In genomic region chr2:185667452-185667851, GRCh38 we compare ENCODE assay signal across 25 cellular contexts.
A peak's percentile ranks its signal among the peaks of the same experiment; 100 is the strongest.
DNase-seq lines count a peak whose midpoint lies in the region; ATAC-seq, FAIRE-seq and TF ChIP-seq lines count a peak whose summit lies in the region.
"Had no signal": no experiment of that assay in that cellular context is flagged by ENCODE, and none has a peak within 500 bp of the region (broad histone marks: within the 10 kb centered on the region; RNA-seq: fewer than 3 reads in every experiment).

No MANE protein-coding gene starts in this region.

- DNase-seq in astrocyte (ENCODE audit: low read depth) (no peak), K562 (ENCODE audit: extremely low read depth in 1 of 4, low spot score in 3 of 4) (no peak), NCI-H2196 (lab: John Stamatoyannopoulos, UW; ENCODE audit: unreplicated experiment) (no peak)
- DNase-seq in naive thymus-derived CD4-positive, alpha-beta T cell, result no peak
- DNase-seq: 8988T; ACHN; BE2C; C1 segment of cervical spinal cord; CD4-positive, alpha-beta memory T cell; CD4-positive, CD25-positive, alpha-beta regulatory T cell; CD8-positive, alpha-beta memory T cell; COR-L47; DMS 273 treated with DMSO at 0.1 percent for 48 hours; DMS153; DMS53; DMS79; DND-41; EL; GDM1 had no signal

- H3K27ac ChIP-seq in HEK293 (ENCODE audit: extremely low read depth, low read depth, low read length) (no peak overlapping the region), astrocyte (ENCODE audit: low read depth, low read length) (no peak overlapping the region), K562 (ENCODE audit: extremely low read depth, low read depth, low read length) (no peak overlapping the region)
- no peak overlapping the region for H3K27ac ChIP-seq in naive thymus-derived CD4-positive, alpha-beta T cell (ENCODE audit: low read depth, low read length)
- H3K27ac ChIP-seq: BLaER1 had no signal

- no peak for TF ChIP-seq POLR2A in K562 (conservative IDR thresholded peaks at IDR 0.05)

- no peak for TF ChIP-seq EP300 in K562 (IDR thresholded peaks at IDR 0.05; ENCODE audit: low read length)

- POLR2A ChIA-PET in HEK293 (lab: Yijun Ruan, JAX) (no interaction called here), K562 (lab: Yijun Ruan, JAX) (no interaction called here)
- POLR2A ChIA-PET in naive thymus-derived CD4-positive, alpha-beta T cell (lab: Charles Lee), result no interaction called here

- no peak overlapping the region for H3K27ac Mint-ChIP-seq in astrocyte (ENCODE audit: unreplicated experiment)
- no peak overlapping the region for H3K27ac Mint-ChIP-seq in naive thymus-derived CD4-positive, alpha-beta T cell
- H3K27ac Mint-ChIP-seq: CD14-positive monocyte; CD4-positive, alpha-beta memory T cell; CD4-positive, CD25-positive, alpha-beta regulatory T cell; CD8-positive, alpha-beta memory T cell had no signal

- H3K4me3 Mint-ChIP-seq in astrocyte (ENCODE audit: unreplicated experiment), result no peak overlapping the region
- no peak overlapping the region for H3K4me3 Mint-ChIP-seq in naive thymus-derived CD4-positive, alpha-beta T cell
- H3K4me3 Mint-ChIP-seq: CD14-positive monocyte; CD4-positive, alpha-beta memory T cell; CD4-positive, CD25-positive, alpha-beta regulatory T cell; CD8-positive, alpha-beta memory T cell had no signal

- no peaks in the 10 kb centered on the region for H3K9me1 ChIP-seq in K562 (ENCODE audit: control insufficient read depth, insufficient read depth, low read length)

- CTCF ChIA-PET in HEK293 (lab: Yijun Ruan, JAX), result no interaction called here
- CTCF ChIA-PET in K562 (lab: Yijun Ruan, JAX; ENCODE audit: low intra/inter-chr PET ratio), result no interaction called here
- CTCF ChIA-PET in naive thymus-derived CD4-positive, alpha-beta T cell (lab: Charles Lee), result no interaction called here

- no peak overlapping the region for H3K4me3 ChIP-seq in HEK293 (ENCODE audit: low read depth, low read length)
- no peak overlapping the region for H3K4me3 ChIP-seq in astrocyte (ENCODE audit: insufficient read depth, low read depth, low read length)
- no peak overlapping the region for H3K4me3 ChIP-seq in K562
- H3K4me3 ChIP-seq in naive thymus-derived CD4-positive, alpha-beta T cell (ENCODE audit: low read length), result no peak overlapping the region
- H3K4me3 ChIP-seq: BLaER1 had no signal

- peak; percentile 13 for FAIRE-seq in astrocyte (lab: Jason Lieb, UNC)
- FAIRE-seq in K562 (lab: Jason Lieb, UNC), result no peak
- FAIRE-seq: GM12891, GM19239 had no signal

- no peak overlapping the region for H2AFZ ChIP-seq in astrocyte (ENCODE audit: low read depth, low read length)
- H2AFZ ChIP-seq in K562 (ENCODE audit: low read depth, low read length), result no peak overlapping the region

- H3K27me3 ChIP-seq in astrocyte (ENCODE audit: insufficient read depth, low read length), result no peaks in the 10 kb centered on the region
- no peaks in the 10 kb centered on the region for H3K27me3 ChIP-seq in K562 (ENCODE audit: control insufficient read depth in 2 of 2, insufficient read depth in 2 of 2, low read length in 2 of 2)
- H3K27me3 ChIP-seq in naive thymus-derived CD4-positive, alpha-beta T cell (ENCODE audit: control insufficient read depth in 2 of 2, insufficient read depth in 2 of 2, low read length in 2 of 2), result no peaks in the 10 kb centered on the region
- H3K27me3 ChIP-seq: BE2C, BLaER1 had no signal

- H3K4me1 ChIP-seq in HEK293 (ENCODE audit: control insufficient read depth, insufficient read depth, low read length) (no peaks in the 10 kb centered on the region), astrocyte (ENCODE audit: insufficient read depth, low read length) (no peaks in the 10 kb centered on the region), K562 (replicated peaks in 1 of 2; ENCODE audit: control insufficient read depth in 2 of 2, insufficient read depth in 2 of 2, low read length in 2 of 2) (no peaks in the 10 kb centered on the region)
- no peaks in the 10 kb centered on the region for H3K4me1 ChIP-seq in naive thymus-derived CD4-positive, alpha-beta T cell (ENCODE audit: control insufficient read depth in 2 of 2, insufficient read depth in 2 of 2, low read length in 2 of 2)
- H3K4me1 ChIP-seq: BE2C, BLaER1 had no signal

- in situ Hi-C loops in K562 (cut with MboI), result no loop called here

- TF ChIP-seq CTCF in HEK293 (tag by site-specific recombination; IDR thresholded peaks at IDR 0.05) (no peak), astrocyte (IDR thresholded peaks at IDR 0.05; ENCODE audit: insufficient read depth, low read depth, low read length) (no peak), K562 (IDR thresholded peaks at IDR 0.05 in 2 of 3, conservative IDR thresholded peaks at IDR 0.05 in 1 of 3; ENCODE audit: insufficient read depth in 2 of 3, low read depth in 1 of 3, low read length in 3 of 3) (no peak)

- 3% methylated on average over 2 of the region's 2 CpGs for WGBS in K562 (ENCODE audit: insufficient coverage, low coverage, missing lambda C conversion rate)

- no TSS peak for BruUV-seq in K562 (replicated peaks; lab: Mats Ljungman, UMichigan)

- H3K4me1 Mint-ChIP-seq in astrocyte (ENCODE audit: low read depth, unreplicated experiment), result no peaks in the 10 kb centered on the region
- H3K4me1 Mint-ChIP-seq in naive thymus-derived CD4-positive, alpha-beta T cell, result no peaks in the 10 kb centered on the region
- H3K4me1 Mint-ChIP-seq: CD14-positive monocyte; CD4-positive, alpha-beta memory T cell; CD4-positive, CD25-positive, alpha-beta regulatory T cell; CD8-positive, alpha-beta memory T cell had no signal

- ATAC-seq in K562, result no peak
- ATAC-seq in HG03565 (IDR thresholded peaks at IDR 0.05; ENCODE audit: unreplicated experiment), result no peak
- ATAC-seq in naive thymus-derived CD4-positive, alpha-beta T cell, result no peak

- H3K36me3 ChIP-seq in HEK293 (ENCODE audit: control insufficient read depth in 2 of 2, insufficient read depth in 1 of 2, low read length in 2 of 2) (no peaks in the 10 kb centered on the region), astrocyte (ENCODE audit: insufficient read depth, low read length) (no peaks in the 10 kb centered on the region), K562 (ENCODE audit: control insufficient read depth, insufficient read depth, low read length) (no peaks in the 10 kb centered on the region)
- H3K36me3 ChIP-seq in naive thymus-derived CD4-positive, alpha-beta T cell (ENCODE audit: control insufficient read depth in 2 of 3, insufficient read depth in 3 of 3, low read length in 3 of 3), result no peaks in the 10 kb centered on the region
- H3K36me3 ChIP-seq: BE2C, BLaER1 had no signal

- H3K9ac ChIP-seq in astrocyte (ENCODE audit: low read length), result no peak overlapping the region
- H3K9ac ChIP-seq in K562 (ENCODE audit: insufficient read depth in 1 of 2, low read depth in 2 of 2, low read length in 2 of 2), result no peak overlapping the region
- H3K9ac ChIP-seq: BLaER1 had no signal

- H3K36me3 Mint-ChIP-seq in astrocyte (ENCODE audit: low read depth, unreplicated experiment), result no peaks in the 10 kb centered on the region
- H3K36me3 Mint-ChIP-seq in naive thymus-derived CD4-positive, alpha-beta T cell, result no peaks in the 10 kb centered on the region
- H3K36me3 Mint-ChIP-seq: CD14-positive monocyte; CD4-positive, alpha-beta memory T cell; CD4-positive, CD25-positive, alpha-beta regulatory T cell; CD8-positive, alpha-beta memory T cell had no signal

- H3K9me3 ChIP-seq in HEK293 (ENCODE audit: control insufficient read depth, insufficient read depth, low read depth, low read length) (no peaks in the 10 kb centered on the region), astrocyte (ENCODE audit: insufficient read depth, low read depth, low read length) (no peaks in the 10 kb centered on the region), K562 (replicated peaks; ENCODE audit: control insufficient read depth, insufficient read depth, low read depth, low read length) (no peaks in the 10 kb centered on the region; the same call in 1 of the 2 replicates)
- no peaks in the 10 kb centered on the region for H3K9me3 ChIP-seq in naive thymus-derived CD4-positive, alpha-beta T cell (ENCODE audit: control insufficient read depth in 2 of 3, low read length in 3 of 3)
- H3K9me3 ChIP-seq: BE2C, BLaER1 had no signal

- H3K27me3 Mint-ChIP-seq in astrocyte (ENCODE audit: low read depth, unreplicated experiment), result no peaks in the 10 kb centered on the region
- H3K27me3 Mint-ChIP-seq in naive thymus-derived CD4-positive, alpha-beta T cell, result no peaks in the 10 kb centered on the region
- H3K27me3 Mint-ChIP-seq: CD4-positive, alpha-beta memory T cell; CD4-positive, CD25-positive, alpha-beta regulatory T cell had no signal

- H3K4me2 ChIP-seq in astrocyte (ENCODE audit: low read length) (no peak overlapping the region), K562 (ENCODE audit: insufficient read depth, low read length) (no peak overlapping the region)
- H3K4me2 ChIP-seq: BLaER1 had no signal

- intact Hi-C loops in K562 (cut with micrococcal nuclease), result no loop called here
- intact Hi-C loops in naive thymus-derived CD4-positive, alpha-beta T cell (cut with micrococcal nuclease), result no loop called here

- H4K20me1 ChIP-seq in astrocyte (ENCODE audit: insufficient read depth, low read length) (no peaks in the 10 kb centered on the region), K562 (replicated peaks; ENCODE audit: control insufficient read depth, insufficient read depth, low read length) (no peaks in the 10 kb centered on the region)
- H4K20me1 ChIP-seq: BLaER1 had no signal

- peaks cover 2% of the 10 kb centered on the region for H3K9me3 Mint-ChIP-seq in astrocyte (ENCODE audit: unreplicated experiment)
- H3K9me3 Mint-ChIP-seq in naive thymus-derived CD4-positive, alpha-beta T cell, result peaks cover 0 to 13% (median 0%) of the 10 kb centered on the region in 11 donors

- no peaks in the 10 kb centered on the region for H3K79me2 ChIP-seq in astrocyte (ENCODE audit: insufficient read depth, low read length)
- no peaks in the 10 kb centered on the region for H3K79me2 ChIP-seq in K562 (ENCODE audit: control insufficient read depth, insufficient read depth, low read length)

- no peak for TF ChIP-seq RAD21 in K562 (CRISPR knock-in tag; conservative IDR thresholded peaks at IDR 0.05 in 1 of 2, IDR thresholded peaks at IDR 0.05 in 1 of 2)

TF ChIP-seq in K562, 482 proteins besides CTCF, POLR2A, EP300 and RAD21 (continues in another document):
- TF ChIP-seq SMAD1 (IDR thresholded peaks at IDR 0.05; ENCODE audit: low read depth, low read length, partially characterized antibody) (no peak), GTF2F1 (IDR thresholded peaks at IDR 0.05; ENCODE audit: low read depth, low read length) (no peak), ZNF316 (IDR thresholded peaks at IDR 0.05) (no peak), ATF1 (CRISPR knock-in tag; IDR thresholded peaks at IDR 0.05) (no peak), ATF1 (tag; IDR thresholded peaks at IDR 0.05) (0 out of 2 replicates have a peak, but pooled peaks have one; percentile 40), JUNB (CRISPR knock-in tag; conservative IDR thresholded peaks at IDR 0.05) (peak; percentile 80), PHF21A (IDR thresholded peaks at IDR 0.05; ENCODE audit: borderline replicate concordance, low read depth) (no peak)

Comparison
In these comparisons a context has a peak if more than half of its experiments do, and no peak if none do; other contexts are left out.
1. Of the 44 proteins assayed by ChIP-seq in both K562 and HEK293: peak only in K562: none; only in HEK293: ATF2; in both: none; in neither: 43.